In genomic region chr2:45072862-45073237, GRCh38 we compare ENCODE assay signal across 23 cellular contexts.
"Had no signal": no experiment of that assay in that cellular context is flagged by ENCODE, and none has a peak within 500 bp of the region (broad histone marks: within the 10 kb centered on the region; RNA-seq: fewer than 3 reads in every experiment).

No MANE protein-coding gene starts in this region.

- H3K36me3 ChIP-seq: esophagus squamous epithelium, gastroesophageal sphincter, left ventricle myocardium inferior, spleen, vagina had no signal

- H3K27ac Mint-ChIP-seq: activated CD4-positive, alpha-beta T cell treated with anti-CD3 and anti-CD28 coated beads, Interleukin-2, amount 10 ng/mL, durations not matched to agents 7 days and 5 days; activated CD8-positive, alpha-beta T cell treated with anti-CD3 and anti-CD28 coated beads for 36 hours; activated naive CD4-positive, alpha-beta T cell treated with anti-CD3 and anti-CD28 coated beads, Interleukin-2, amount 50 U/mL, for 24 hours; nephron; progenitor cell of endocrine pancreas had no signal

- H3K4me1 Mint-ChIP-seq: activated CD4-positive, alpha-beta T cell treated with anti-CD3 and anti-CD28 coated beads, Interleukin-2, amount 10 ng/mL, durations not matched to agents 7 days and 5 days; activated naive CD4-positive, alpha-beta T cell treated with anti-CD3 and anti-CD28 coated beads, Interleukin-2, amount 50 U/mL, for 24 hours had no signal

- H3K4me3 ChIP-seq: body of pancreas, dorsolateral prefrontal cortex, esophagus squamous epithelium, gastroesophageal sphincter, left ventricle myocardium inferior, spleen, testis, vagina had no signal

- H3K27ac ChIP-seq: body of pancreas, dorsolateral prefrontal cortex, esophagus squamous epithelium, gastroesophageal sphincter, left ventricle myocardium inferior, spleen, testis, vagina had no signal

- ATAC-seq: activated CD8-positive, alpha-beta T cell treated with anti-CD3 and anti-CD28 coated beads for 36 hours; body of pancreas; gastroesophageal sphincter had no signal

- H3K36me3 Mint-ChIP-seq: activated naive CD4-positive, alpha-beta T cell treated with anti-CD3 and anti-CD28 coated beads, Interleukin-2, amount 50 U/mL, for 24 hours had no signal

- H3K9me3 Mint-ChIP-seq: activated CD4-positive, alpha-beta T cell treated with anti-CD3 and anti-CD28 coated beads, Interleukin-2, amount 10 ng/mL, durations not matched to agents 7 days and 5 days; activated CD8-positive, alpha-beta T cell treated with anti-CD3 and anti-CD28 coated beads for 36 hours; activated naive CD4-positive, alpha-beta T cell treated with anti-CD3 and anti-CD28 coated beads, Interleukin-2, amount 50 U/mL, for 24 hours had no signal

- DNase-seq: activated CD4-positive, alpha-beta T cell treated with anti-CD3 and anti-CD28 coated beads, Interleukin-2, amount 10 ng/mL, durations not matched to agents 7 days and 5 days; activated CD8-positive, alpha-beta T cell treated with anti-CD3 and anti-CD28 coated beads for 36 hours; activated gamma-delta T cell treated with Interleukin-2 at 50 U/mL for 16 hours; activated T-cell treated with anti-CD3 and anti-CD28 coated beads, Interleukin-2, amount 50 U/mL, for 1 hour; anterior cingulate cortex; body of pancreas; caudate nucleus; dorsolateral prefrontal cortex; esophagus squamous epithelium; head of caudate nucleus; left ventricle myocardium inferior; mammary epithelial cell; midbrain; spleen; stimulated activated CD4-positive, alpha-beta T cell treated with anti-CD3 and anti-CD28 coated beads, Interleukin-4, amount 100 ng/mL, for 1 hour; stimulated activated naive CD4-positive, alpha-beta T cell; testis; trophoblast cell had no signal

- H3K9me3 ChIP-seq: body of pancreas, esophagus squamous epithelium, gastroesophageal sphincter, left ventricle myocardium inferior, spleen, testis, vagina had no signal

- H3K27me3 ChIP-seq: body of pancreas, testis, vagina had no signal

- H3K4me3 Mint-ChIP-seq: activated CD4-positive, alpha-beta T cell treated with anti-CD3 and anti-CD28 coated beads, Interleukin-2, amount 10 ng/mL, durations not matched to agents 7 days and 5 days; activated CD8-positive, alpha-beta T cell treated with anti-CD3 and anti-CD28 coated beads for 36 hours; activated naive CD4-positive, alpha-beta T cell treated with anti-CD3 and anti-CD28 coated beads, Interleukin-2, amount 50 U/mL, for 24 hours; nephron had no signal

- H3K4me1 ChIP-seq: body of pancreas, esophagus squamous epithelium, gastroesophageal sphincter, left ventricle myocardium inferior, spleen, testis, vagina had no signal
